Comparison of ENCODE assay signal across 26 cellular contexts in the genomic region with DNA sequence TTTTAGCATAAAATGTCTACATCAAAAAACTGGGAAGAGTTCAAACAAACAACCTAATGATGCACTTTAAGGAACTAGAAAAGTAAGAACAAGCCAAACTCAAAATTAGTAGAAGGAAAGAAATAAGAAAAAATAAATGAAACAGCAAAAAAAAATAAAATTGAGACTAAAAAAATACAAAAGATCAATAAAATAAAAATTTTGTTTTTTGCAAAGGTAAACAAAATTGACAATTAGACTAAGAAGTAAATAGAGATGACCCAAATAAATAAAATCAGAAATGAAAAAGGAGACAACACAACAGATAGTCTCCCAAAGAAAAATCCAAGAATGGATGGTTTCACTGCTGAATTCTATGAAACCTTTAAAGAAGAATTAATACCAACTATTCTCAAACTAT.
"Had no signal": no experiment of that assay in that cellular context is flagged by ENCODE, and none has a peak within 500 bp of the region (broad histone marks: within the 10 kb centered on the region; RNA-seq: fewer than 3 reads in every experiment).

No MANE protein-coding gene starts in this region.

- FAIRE-seq: RCC 7860 had no signal

- DNase-seq: Karpas-422, MM.1S, MV-4-11, NCI-H1092, NCI-H1105, NCI-H1417 treated with DMSO at 0.1 percent for 48 hours, NCI-H1436 treated with DMSO at 0.1 percent for 48 hours, NCI-H1694 treated with DMSO at 0.1 percent for 48 hours, NCI-H187 treated with DMSO at 0.1 percent for 48 hours, NCI-H2029, NCI-H2081, NCI-H2171, NCI-H226, NCI-H446 treated with DMSO at 0.1 percent for 48 hours, NCI-H510A, NCI-H524, NCI-H526, NCI-H69, NCI-H748 treated with DMSO at 0.1 percent for 48 hours, NCI-H82, PC-9, SHP77, SIG-M5, SJCRH30, T-cell had no signal
